Comparison of ENCODE assay signal across 1 cellular context in genomic region chr12:118299791-118300460, GRCh38.
TF ChIP-seq lines count a peak whose summit lies in the region.

No MANE protein-coding gene starts in this region.

TF ChIP-seq in K562, 482 proteins besides CTCF, POLR2A, EP300 and RAD21:
- TF ChIP-seq SMARCC2 (IDR thresholded peaks at IDR 0.05; ENCODE audit: low read depth) (no peak), DNMT1 (IDR thresholded peaks at IDR 0.05) (no peak), BDP1 (IDR thresholded peaks at IDR 0.05; ENCODE audit: insufficient read depth, insufficient read length) (no peak), ATF7 (IDR thresholded peaks at IDR 0.05) (no peak), POLR2AphosphoS2 (IDR thresholded peaks at IDR 0.05; ENCODE audit: low read length) (no peak), PTBP1 (IDR thresholded peaks at IDR 0.05; ENCODE audit: low read depth, low read length) (no peak), EZH2 (IDR thresholded peaks at IDR 0.05; ENCODE audit: borderline replicate concordance, low read depth, low read length) (no peak), ZNF280B (CRISPR knock-in tag; IDR thresholded peaks at IDR 0.05) (no peak), SOX6 (IDR thresholded peaks at IDR 0.05) (no peak), RBM39 (optimal IDR thresholded peaks at IDR 0.05; ENCODE audit: low read depth, low read length) (no peak), TAF9B (IDR thresholded peaks at IDR 0.05; ENCODE audit: partially characterized antibody) (no peak), DPF2 (IDR thresholded peaks at IDR 0.05) (no peak), BRD9 (IDR thresholded peaks at IDR 0.05; ENCODE audit: low read depth, partially characterized antibody) (no peak), CEBPB (tag; IDR thresholded peaks at IDR 0.05) (no peak), MCM3 (IDR thresholded peaks at IDR 0.05) (no peak), XRCC5 (IDR thresholded peaks at IDR 0.05; ENCODE audit: low read depth, low read length) (no peak), VEZF1 (CRISPR knock-in tag; IDR thresholded peaks at IDR 0.05) (no peak), ZBED1 (IDR thresholded peaks at IDR 0.05) (no peak), BCL6 (CRISPR knock-in tag; IDR thresholded peaks at IDR 0.05) (no peak)
